In the genomic region with DNA sequence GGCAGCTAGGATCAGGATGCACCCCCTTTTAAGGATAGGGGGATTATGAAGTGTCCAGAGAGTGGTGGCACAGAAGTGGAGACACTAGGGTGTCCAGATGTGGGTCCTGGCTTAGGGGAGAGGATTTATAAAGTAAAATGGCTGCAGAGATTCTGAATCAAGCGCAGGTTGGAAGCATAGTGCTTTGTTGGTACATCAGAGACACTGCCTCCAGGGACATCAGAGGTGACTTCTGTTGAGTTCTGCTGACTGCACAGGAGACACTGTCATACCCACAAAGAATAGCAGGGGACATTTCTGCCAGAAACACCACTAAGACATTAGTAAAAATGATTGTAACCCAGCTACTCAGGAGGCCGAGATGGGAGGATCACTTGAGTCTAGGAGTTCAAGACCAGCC, we compare ENCODE assay signal across 20 cellular contexts. TPM values are rescaled to one million over a fixed set of nuclear protein-coding genes. Genes with fewer than 3 reads are reported as not detected.
DNase-seq lines count a peak whose midpoint lies in the region; ATAC-seq and TF ChIP-seq lines count a peak whose summit lies in the region.
"Had no signal": no experiment of that assay in that cellular context is flagged by ENCODE, and none has a peak within 500 bp of the region (broad histone marks: within the 10 kb centered on the region; RNA-seq: fewer than 3 reads in every experiment).

No MANE protein-coding gene starts in this region.

- no peak overlapping the region for H3K18ac ChIP-seq in mesenchymal stem cell (ENCODE audit: low read depth in 1 of 2, low read length in 2 of 2)

- H3K27ac Mint-ChIP-seq in memory B cell: no peak overlapping the region
- H3K27ac Mint-ChIP-seq in stimulated activated naive B cell treated with anti-CD40 and anti-IgM and Interleukin-4, amounts not matched to agents 10 μg/mL and 1 μg/mL and 100 μg/mL, for 72 hours: peak overlapping the region; percentile 94
- H3K27ac Mint-ChIP-seq: CD4-positive, CD25-positive, alpha-beta regulatory T cell had no signal

- H3K9me3 Mint-ChIP-seq in memory B cell: peaks cover 16% of the 10 kb centered on the region
- H3K9me3 Mint-ChIP-seq in stimulated activated naive B cell treated with anti-CD40 and anti-IgM and Interleukin-4, amounts not matched to agents 10 μg/mL and 1 μg/mL and 100 μg/mL, for 72 hours: peaks cover 22 to 35% of the 10 kb centered on the region in 2 donors

- peaks cover 12% of the 10 kb centered on the region for H3K36me3 Mint-ChIP-seq in memory B cell
- peaks cover 65 to 76% of the 10 kb centered on the region in 2 donors for H3K36me3 Mint-ChIP-seq in stimulated activated naive B cell treated with anti-CD40 and anti-IgM and Interleukin-4, amounts not matched to agents 10 μg/mL and 1 μg/mL and 100 μg/mL, for 72 hours

- DNase-seq in cardiac septum (ENCODE audit: low spot score): peak; percentile 36
- no peak for DNase-seq in Right ventricle myocardium superior
- no peak for DNase-seq in memory B cell (ENCODE audit: low spot score in 2 of 2)
- DNase-seq in stimulated activated naive B cell treated with anti-CD40 and anti-IgM and Interleukin-4, amounts not matched to agents 10 μg/mL and 1 μg/mL and 100 μg/mL, for 72 hours: no peak
- DNase-seq in 8988T: no peak
- DNase-seq in mesenchymal stem cell: no peak
- DNase-seq in suprapubic skin (ENCODE audit: low spot score in 2 of 2): no peak
- DNase-seq: CD4-positive, CD25-positive, alpha-beta regulatory T cell; COR-L47; DMS 273 treated with DMSO at 0.1 percent for 48 hours; DMS79 treated with DMSO at 0.1 percent for 48 hours; Kasumi-1; NCI-H1417; NCI-H187; NCI-H2107; NCI-H748 treated with DMSO at 0.1 percent for 48 hours; Peyer's patch had no signal

- peak overlapping the region; percentile 82 for H3K4me2 ChIP-seq in OCI-LY3 (ENCODE audit: low read length)
- H3K4me2 ChIP-seq in mesenchymal stem cell (ENCODE audit: low read length, poor library complexity, severe bottlenecking): no peak overlapping the region

- H2AK5ac ChIP-seq in mesenchymal stem cell (ENCODE audit: low read length, severe bottlenecking): no peak overlapping the region

- no peak overlapping the region for H4K8ac ChIP-seq in mesenchymal stem cell (ENCODE audit: low read length)

- H3K27ac ChIP-seq in OCI-LY3 (ENCODE audit: low read length) (peak overlapping the region; percentile 97), mesenchymal stem cell (ENCODE audit: low read length, poor library complexity, severe bottlenecking) (no peak overlapping the region), suprapubic skin (no peak overlapping the region)
- H3K27ac ChIP-seq: 22Rv1, Peyer's patch, SJSA1 had no signal

- no peak overlapping the region for H3K23ac ChIP-seq in mesenchymal stem cell (ENCODE audit: low read length in 2 of 2)

- peaks cover 21% of the 10 kb centered on the region for H4K20me1 ChIP-seq in OCI-LY3 (ENCODE audit: insufficient read depth, low read length)

- peak overlapping the region; percentile 17 for H3K4me3 Mint-ChIP-seq in memory B cell
- H3K4me3 Mint-ChIP-seq in stimulated activated naive B cell treated with anti-CD40 and anti-IgM and Interleukin-4, amounts not matched to agents 10 μg/mL and 1 μg/mL and 100 μg/mL, for 72 hours: peak overlapping the region; percentile 37 to 52
- H3K4me3 Mint-ChIP-seq: CD4-positive, CD25-positive, alpha-beta regulatory T cell had no signal

- no peak for TF ChIP-seq EP300 in suprapubic skin (IDR thresholded peaks at IDR 0.05)

- H3K36me3 ChIP-seq in OCI-LY3 (replicated peaks; ENCODE audit: low read depth, low read length): peaks cover 38% of the 10 kb centered on the region
- H3K36me3 ChIP-seq in mesenchymal stem cell (ENCODE audit: control insufficient read depth in 1 of 2, insufficient read depth in 2 of 2, low read depth in 1 of 2, low read length in 2 of 2): peaks cover 1 to 26% of the 10 kb centered on the region in 2 experiments
- peaks cover under 1% of the 10 kb centered on the region for H3K36me3 ChIP-seq in suprapubic skin
- H3K36me3 ChIP-seq: Peyer's patch, SJSA1 had no signal

- no peak for ATAC-seq in Right ventricle myocardium superior (ENCODE audit: poor library complexity)
- ATAC-seq in memory B cell (ENCODE audit: low read depth): no peak
- no peak for ATAC-seq in stimulated activated naive B cell treated with anti-CD40 and anti-IgM and Interleukin-4, amounts not matched to agents 10 μg/mL and 1 μg/mL and 100 μg/mL, for 72 hours (replicated peaks)

- H3K4me3 ChIP-seq in OCI-LY3 (ENCODE audit: low read length) (peak overlapping the region; percentile 49), mesenchymal stem cell (ENCODE audit: insufficient read depth in 1 of 2, low read depth in 1 of 2, low read length in 2 of 2) (no peak overlapping the region), suprapubic skin (no peak overlapping the region)
- H3K4me3 ChIP-seq: Peyer's patch, SJSA1 had no signal

- H3K14ac ChIP-seq in mesenchymal stem cell (ENCODE audit: low read length in 2 of 2): no peak overlapping the region

- H3K9ac ChIP-seq in OCI-LY3 (ENCODE audit: low read length) (peak overlapping the region; percentile 82), mesenchymal stem cell (ENCODE audit: low read length) (no peak overlapping the region)

- peaks cover 88% of the 10 kb centered on the region for H3K4me1 ChIP-seq in OCI-LY3 (ENCODE audit: low read length)
- H3K4me1 ChIP-seq in mesenchymal stem cell (ENCODE audit: control insufficient read depth, insufficient read depth, low read depth, low read length): peaks cover 9% of the 10 kb centered on the region
- no peaks in the 10 kb centered on the region for H3K4me1 ChIP-seq in suprapubic skin

- intact Hi-C loops in cardiac septum (cut with DNase I): no loop called here
- intact Hi-C loops in Right ventricle myocardium superior (cut with DNase I): no loop called here

- no peak overlapping the region for H4K91ac ChIP-seq in mesenchymal stem cell (ENCODE audit: low read length)

- peaks cover 44% of the 10 kb centered on the region for H3K4me1 Mint-ChIP-seq in memory B cell
- peaks cover 64 to 90% of the 10 kb centered on the region in 2 donors for H3K4me1 Mint-ChIP-seq in stimulated activated naive B cell treated with anti-CD40 and anti-IgM and Interleukin-4, amounts not matched to agents 10 μg/mL and 1 μg/mL and 100 μg/mL, for 72 hours

- H3K4ac ChIP-seq in mesenchymal stem cell (ENCODE audit: low read depth in 1 of 2, low read length in 2 of 2): no peak overlapping the region

- no peak for TF ChIP-seq POLR2A in suprapubic skin (IDR thresholded peaks at IDR 0.05)

- peaks cover 28% of the 10 kb centered on the region for H3K27me3 Mint-ChIP-seq in memory B cell
- peaks cover 0 to 7% of the 10 kb centered on the region in 2 donors for H3K27me3 Mint-ChIP-seq in stimulated activated naive B cell treated with anti-CD40 and anti-IgM and Interleukin-4, amounts not matched to agents 10 μg/mL and 1 μg/mL and 100 μg/mL, for 72 hours
- H3K27me3 Mint-ChIP-seq: CD4-positive, CD25-positive, alpha-beta regulatory T cell had no signal

- no peak overlapping the region for H2BK120ac ChIP-seq in mesenchymal stem cell (ENCODE audit: low read depth, low read length)

- H3K9me3 ChIP-seq in OCI-LY3 (ENCODE audit: insufficient read depth, low read length): peaks cover 14% of the 10 kb centered on the region
- peaks cover 18% of the 10 kb centered on the region for H3K9me3 ChIP-seq in mesenchymal stem cell (ENCODE audit: control insufficient read depth, low read length)
- peaks cover 9% of the 10 kb centered on the region for H3K9me3 ChIP-seq in suprapubic skin

- H3K27me3 ChIP-seq in OCI-LY3 (ENCODE audit: low read depth, low read length): no peaks in the 10 kb centered on the region
- H3K27me3 ChIP-seq in mesenchymal stem cell (ENCODE audit: control insufficient read depth in 1 of 2, insufficient read depth in 1 of 2, low read length in 2 of 2): no peaks in the 10 kb centered on the region
- no peaks in the 10 kb centered on the region for H3K27me3 ChIP-seq in suprapubic skin
- H3K27me3 ChIP-seq: Peyer's patch, SJSA1 had no signal

- H2BK12ac ChIP-seq in mesenchymal stem cell (ENCODE audit: low read length in 2 of 2): no peak overlapping the region

- peaks cover 52% of the 10 kb centered on the region for H3K79me1 ChIP-seq in mesenchymal stem cell (replicated peaks; ENCODE audit: low read length, poor library complexity, severe bottlenecking)

- no peak for TF ChIP-seq CTCF in OCI-LY3 (IDR thresholded peaks at IDR 0.05; ENCODE audit: low read depth, low read length)
- TF ChIP-seq CTCF in suprapubic skin (IDR thresholded peaks at IDR 0.05): no peak

- no peak overlapping the region for H2BK5ac ChIP-seq in mesenchymal stem cell (ENCODE audit: low read depth, low read length, poor library complexity, severe bottlenecking)

- WGBS in mesenchymal stem cell: 95% methylated on average over 2 of the region's 2 CpGs
- 94% methylated on average over 2 of the region's 2 CpGs for WGBS in suprapubic skin

- peaks cover 78% of the 10 kb centered on the region for H3K79me2 ChIP-seq in OCI-LY3 (ENCODE audit: low read length)

- H2AFZ ChIP-seq in OCI-LY3 (ENCODE audit: low read depth, low read length) (no peak overlapping the region), mesenchymal stem cell (ENCODE audit: low read depth, low read length) (no peak overlapping the region)

- H2BK15ac ChIP-seq in mesenchymal stem cell (ENCODE audit: low read depth, poor library complexity, severe bottlenecking): no peak overlapping the region

RNA-seq across cellular contexts. Expression of gene GPR137B, which starts 16.4 kb away (rescaled TPM):
- total RNA-seq in cardiac septum (44.6 TPM), Right ventricle myocardium superior (27.5 TPM), suprapubic skin (10 to 100 TPM; 34.9 to 60.0 (median 47.2) TPM)
- polyA plus RNA-seq in mesenchymal stem cell (2013, experiment 1 of 2): 20.6 TPM
- 20.8 TPM for polyA plus RNA-seq in mesenchymal stem cell (2013, experiment 2 of 2)
